10 cellular contexts compared by ENCODE assay signal in the genomic region with DNA sequence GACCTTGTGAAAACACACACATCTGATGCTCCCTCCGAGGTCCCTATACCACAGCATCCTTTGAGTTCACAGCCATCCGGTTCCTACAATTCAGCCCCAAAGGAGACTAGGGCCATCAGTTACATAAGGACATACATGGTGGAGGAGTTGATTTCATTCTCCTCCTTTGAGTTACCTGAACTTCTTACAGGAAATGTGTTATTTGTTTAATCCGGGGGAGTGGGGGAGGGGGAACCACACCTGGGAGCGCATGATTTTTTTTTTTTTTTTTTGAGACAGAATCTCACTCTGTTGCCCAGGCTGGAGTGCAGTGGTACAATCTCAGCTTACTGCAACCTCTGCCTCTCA. TPM values are rescaled to one million over a fixed set of nuclear protein-coding genes. Genes with fewer than 3 reads are reported as not detected.
DNase-seq lines count a peak whose midpoint lies in the region; ATAC-seq and TF ChIP-seq lines count a peak whose summit lies in the region.
"Had no signal": no experiment of that assay in that cellular context is flagged by ENCODE, and none has a peak within 500 bp of the region (broad histone marks: within the 10 kb centered on the region; RNA-seq: fewer than 3 reads in every experiment).

No MANE protein-coding gene starts in this region.

- peak overlapping the region; percentile 36 for H3K27ac Mint-ChIP-seq in glutamatergic neuron (ENCODE audit: unreplicated experiment)

- H3K36me3 Mint-ChIP-seq in glutamatergic neuron (ENCODE audit: unreplicated experiment), result no peaks in the 10 kb centered on the region

- H3K4me3 ChIP-seq in GM12865 (ENCODE audit: low read depth, low read length), result peak overlapping the region; percentile 14; the same call in 1 of the 2 replicates

- TF ChIP-seq CTCF in GM12865 (IDR thresholded peaks at IDR 0.05; ENCODE audit: insufficient read depth, low read depth, low read length, missing control alignments) (no peak), glutamatergic neuron (IDR thresholded peaks at IDR 0.05; ENCODE audit: partially characterized antibody, unreplicated experiment) (no peak)

- H3K4me3 Mint-ChIP-seq in glutamatergic neuron (ENCODE audit: unreplicated experiment), result peak overlapping the region; percentile 15

- H3K27me3 Mint-ChIP-seq in glutamatergic neuron (ENCODE audit: unreplicated experiment), result no peaks in the 10 kb centered on the region

- peaks cover 11% of the 10 kb centered on the region for H3K9me3 Mint-ChIP-seq in glutamatergic neuron (ENCODE audit: unreplicated experiment)

- DNase-seq in GM12865 (ENCODE audit: low read depth) (no peak), glutamatergic neuron (no peak), NCI-H1417 (lab: John Stamatoyannopoulos, UW) (no peak), glomerular visceral epithelial cell (ENCODE audit: extremely low spot score) (no peak)
- DNase-seq in stimulated activated CD4-positive, alpha-beta T cell treated with anti-CD3 and anti-CD28 coated beads, Interleukin-2, amount 100 ng/mL, for 48 hours, result no peak
- DNase-seq: NCI-H2029 treated with DMSO at 0.1 percent for 48 hours had no signal

- ATAC-seq in GM21528 (IDR thresholded peaks at IDR 0.05; ENCODE audit: low FRiP score, unreplicated experiment), result peak; percentile 6
- peak; percentile 12 for ATAC-seq in HG03460 (IDR thresholded peaks at IDR 0.05; ENCODE audit: unreplicated experiment)
- ATAC-seq in GM18502 (IDR thresholded peaks at IDR 0.05; ENCODE audit: poor library complexity, unreplicated experiment), result no peak
- ATAC-seq: sciatic nerve had no signal

- peaks cover 71% of the 10 kb centered on the region for H3K4me1 Mint-ChIP-seq in glutamatergic neuron (ENCODE audit: low read depth, unreplicated experiment)

RNA-seq across cellular contexts. Expression of a gene that starts 30.7 kb away (rescaled TPM):
- total RNA-seq in glutamatergic neuron (ENCODE audit: unreplicated experiment), result 192 TPM
